ENCODE assay signal across 14 cellular contexts in genomic region chrX:37726346-37726745, GRCh38. TPM values are rescaled to one million over a fixed set of nuclear protein-coding genes. Genes with fewer than 3 reads are reported as not detected.
DNase-seq lines count a peak whose midpoint lies in the region; ATAC-seq, FAIRE-seq and TF ChIP-seq lines count a peak whose summit lies in the region.
"Had no signal": no experiment of that assay in that cellular context is flagged by ENCODE, and none has a peak within 500 bp of the region (broad histone marks: within the 10 kb centered on the region; RNA-seq: fewer than 3 reads in every experiment).

No MANE protein-coding gene starts in this region.

- intact Hi-C loops in IMR-90 (cut with micrococcal nuclease), result no loop called here
- intact Hi-C loops in gastrocnemius medialis (cut with DNase I; ENCODE audit: low total_unique reads), result no loop called here
- intact Hi-C loops in pancreas (cut with DNase I), result no loop called here

- TF ChIP-seq CTCF in IMR-90 (conservative IDR thresholded peaks at IDR 0.05; ENCODE audit: low read depth, low read length) (no peak), gastrocnemius medialis (IDR thresholded peaks at IDR 0.05 in 4 of 5, conservative IDR thresholded peaks at IDR 0.05 in 1 of 5) (no peak), pancreas (IDR thresholded peaks at IDR 0.05) (no peak)

- H3K9ac ChIP-seq in IMR-90 (ENCODE audit: low read depth, low read length), result no peak overlapping the region

- POLR2A ChIA-PET in IMR-90 (lab: Charles Lee; ENCODE audit: unreplicated experiment), result no interaction called here

- no peak for FAIRE-seq in pancreas (lab: Jason Lieb, UNC)
- FAIRE-seq: A204.1, H1 had no signal

- BruUV-seq in IMR-90 (replicated peaks; lab: Mats Ljungman, UMichigan), result no TSS peak

- H3K36me3 ChIP-seq in IMR-90 (ENCODE audit: control insufficient read depth, insufficient read depth, low read length) (no peaks in the 10 kb centered on the region), gastrocnemius medialis (no peaks in the 10 kb centered on the region), pancreas (no peaks in the 10 kb centered on the region)
- H3K36me3 ChIP-seq: BE2C, HAP-1 had no signal

- no peak for TF ChIP-seq RAD21 in IMR-90 (IDR thresholded peaks at IDR 0.05; ENCODE audit: low read length)

- no CpG with 5 or more reads among the region's 3 CpGs for WGBS in IMR-90 (ENCODE audit: extremely low coverage in 2 of 2, insufficient read length in 1 of 2), 2 experiments
- WGBS in pancreas, 2 donors, result 72 to 78% methylated on average over 3 of the region's 3 CpGs

- no peak overlapping the region for H3K14ac ChIP-seq in IMR-90 (replicated peaks; ENCODE audit: low read depth, low read length)

- DNase-seq in IMR-90 (no peak), fibroblast of gingiva (ENCODE audit: low read depth) (peak; percentile 20), gastrocnemius medialis (no peak), occipital lobe (lab: John Stamatoyannopoulos, UW) (no peak), pancreas (no peak)
- DNase-seq: ACHN; BE2C; CD4-positive, alpha-beta memory T cell; DMS79 treated with DMSO at 0.1 percent for 48 hours; GF-D8 had no signal

- ATAC-seq in IMR-90 (ENCODE audit: low read depth) (0 out of 2 replicates have a peak, but pooled peaks have one; percentile 14), gastrocnemius medialis (peak; percentile 64 to 77), GM19023 (IDR thresholded peaks at IDR 0.05; ENCODE audit: unreplicated experiment) (no peak), pancreas (no peak)

- no peak overlapping the region for H3K27ac ChIP-seq in IMR-90 (ENCODE audit: insufficient read depth, low read length)
- H3K27ac ChIP-seq in gastrocnemius medialis, result no peak overlapping the region
- H3K27ac ChIP-seq in pancreas, result no peak overlapping the region

- no peak for TF ChIP-seq POLR2A in IMR-90 (IDR thresholded peaks at IDR 0.05; ENCODE audit: low read depth, low read length)
- TF ChIP-seq POLR2A in gastrocnemius medialis (IDR thresholded peaks at IDR 0.05), result no peak

- no peak overlapping the region for H4K91ac ChIP-seq in IMR-90 (ENCODE audit: insufficient read depth, low read depth, low read length)

- H3K23ac ChIP-seq in IMR-90 (ENCODE audit: low read depth, low read length), result no peak overlapping the region

- H3K79me1 ChIP-seq in IMR-90 (ENCODE audit: low read depth in 1 of 2, low read length in 2 of 2), result no peaks in the 10 kb centered on the region

- no peak overlapping the region for H2BK15ac ChIP-seq in IMR-90 (ENCODE audit: low read depth, low read length)

- H3K4me1 ChIP-seq in IMR-90 (ENCODE audit: control insufficient read depth, insufficient read depth, low read length), result no peaks in the 10 kb centered on the region
- peaks cover 10 to 12% of the 10 kb centered on the region in 2 donors for H3K4me1 ChIP-seq in gastrocnemius medialis
- H3K4me1 ChIP-seq in pancreas, result no peaks in the 10 kb centered on the region
- H3K4me1 ChIP-seq: BE2C, HAP-1 had no signal

- no peak overlapping the region for H4K5ac ChIP-seq in IMR-90 (ENCODE audit: low read depth, low read length)

- H3K27me3 ChIP-seq in IMR-90 (ENCODE audit: control insufficient read depth, insufficient read depth, low read length) (no peaks in the 10 kb centered on the region; the same call in 1 of the 2 replicates), gastrocnemius medialis (no peaks in the 10 kb centered on the region), pancreas (peaks cover 0 to 6% (median 0%) of the 10 kb centered on the region in 4 donors)
- H3K27me3 ChIP-seq: BE2C had no signal

- no peak overlapping the region for H3K4ac ChIP-seq in IMR-90 (ENCODE audit: low read depth, low read length)

- no peak overlapping the region for H2AFZ ChIP-seq in IMR-90 (replicated peaks; ENCODE audit: low read length, poor library complexity)

- H4K20me1 ChIP-seq in IMR-90 (ENCODE audit: insufficient read depth, low read length), result no peaks in the 10 kb centered on the region

- no peak overlapping the region for H3K56ac ChIP-seq in IMR-90 (ENCODE audit: extremely low read depth, insufficient read depth, low read length)

- H2BK120ac ChIP-seq in IMR-90 (ENCODE audit: low read depth, low read length), result no peak overlapping the region

- dilution Hi-C loops in IMR-90 (cut with HindIII; ENCODE audit: low sequenced_read_pairs, unreplicated experiment), result no loop called here

- no peaks in the 10 kb centered on the region for H3K9me1 ChIP-seq in IMR-90 (ENCODE audit: insufficient read depth, low read length)

- in situ Hi-C loops in IMR-90 (cut with MboI; ENCODE audit: low sequenced_read_pairs) (no loop called here), gastrocnemius medialis (cut with MboI; ENCODE audit: low sequenced_read_pairs in 4 of 4) (no loop called here)

- no peak overlapping the region for H2AK5ac ChIP-seq in IMR-90 (ENCODE audit: low read depth, low read length)

- H3K9me3 ChIP-seq in IMR-90 (ENCODE audit: control insufficient read depth, insufficient read depth, low read length) (no peaks in the 10 kb centered on the region), gastrocnemius medialis (no peaks in the 10 kb centered on the region), pancreas (no peaks in the 10 kb centered on the region)
- H3K9me3 ChIP-seq: BE2C, HAP-1 had no signal

- no peak overlapping the region for H2BK5ac ChIP-seq in IMR-90 (ENCODE audit: low read depth, low read length, poor library complexity, severe bottlenecking)

- H3K4me3 ChIP-seq in IMR-90 (ENCODE audit: insufficient read depth, low read depth, low read length) (no peak overlapping the region), gastrocnemius medialis (no peak overlapping the region), pancreas (no peak overlapping the region)
- H3K4me3 ChIP-seq: HAP-1 had no signal

- no peak overlapping the region for H4K8ac ChIP-seq in IMR-90 (ENCODE audit: low read depth in 2 of 2, low read length in 2 of 2)

- no peak overlapping the region for H3K18ac ChIP-seq in IMR-90 (ENCODE audit: low read depth, low read length)

- no peak overlapping the region for H3K4me2 ChIP-seq in IMR-90 (ENCODE audit: low read depth, low read length)

- CTCF ChIA-PET in IMR-90 (lab: Yijun Ruan, JAX), result no interaction called here

- no peak overlapping the region for H2AK9ac ChIP-seq in IMR-90 (replicated peaks; ENCODE audit: low read depth, low read length, poor library complexity)

- H2BK20ac ChIP-seq in IMR-90 (ENCODE audit: low read depth, low read length), result no peak overlapping the region

TF ChIP-seq in IMR-90, 13 proteins besides CTCF, POLR2A, EP300 and RAD21:
- TF ChIP-seq ELK1 (IDR thresholded peaks at IDR 0.05; ENCODE audit: borderline replicate concordance, low read depth, low read length) (no peak), MAFK (IDR thresholded peaks at IDR 0.05; ENCODE audit: low read depth, low read length) (no peak), CEBPB (IDR thresholded peaks at IDR 0.05; ENCODE audit: low read depth, low read length) (no peak), CHD1 (IDR thresholded peaks at IDR 0.05; ENCODE audit: low read depth, low read length) (no peak), MAZ (IDR thresholded peaks at IDR 0.05; ENCODE audit: borderline replicate concordance, low read depth, low read length) (no peak), NFE2L2 (IDR thresholded peaks at IDR 0.05; ENCODE audit: low read depth, low read length) (no peak)

RNA-seq across cellular contexts. Expression of gene XK, which starts 40.8 kb away (rescaled TPM):
- total RNA-seq in IMR-90 (2012; rRNA removed), result under 0.01 TPM in 2 replicates
- polyA plus RNA-seq in IMR-90 (2012; rRNA removed), result 0.02 and 0.03 TPM in 2 replicates
- 0.01 and 0.08 TPM in 2 replicates for polyA plus RNA-seq in IMR-90 (2012; cell fraction: cytosol; rRNA removed)
- polyA plus RNA-seq in IMR-90 (2012; cell fraction: nucleus; rRNA removed; ENCODE audit: low replicate concordance), result 0.01 TPM in 1 of 2 replicates, not detected in the other
- 1 to 10 TPM; 2.8 to 8.8 (median 5.1) TPM for total RNA-seq in gastrocnemius medialis
- total RNA-seq in occipital lobe, result 3.3 TPM
- total RNA-seq in pancreas, result 1 to 10 TPM; 3.1 to 5.4 (median 4.1) TPM
- 1 to 10 TPM; 1.2 to 1.3 TPM for polyA plus RNA-seq in pancreas
- total RNA-seq: CD4-positive, alpha-beta memory T cell had no signal
- polyA plus RNA-seq: CD4-positive, alpha-beta memory T cell had no signal

RNA-seq across cellular contexts. Expression of gene CYBB, which starts 53.5 kb away (rescaled TPM):
- not detected in 2 replicates for total RNA-seq in IMR-90 (2012; rRNA removed)
- polyA plus RNA-seq in IMR-90 (2012; rRNA removed), result not detected in 2 replicates
- polyA plus RNA-seq in IMR-90 (2012; cell fraction: cytosol; rRNA removed), result not detected in 2 replicates
- polyA plus RNA-seq in IMR-90 (2012; cell fraction: nucleus; rRNA removed; ENCODE audit: low replicate concordance), result 0.08 TPM in 1 of 2 replicates, not detected in the other
- total RNA-seq in gastrocnemius medialis, result 1 to 10 TPM; 1.8 to 6.7 (median 5.1) TPM
- total RNA-seq in occipital lobe, result 16.4 TPM
- 10 to 100 TPM in 3 of 6 donors, 1 to 10 TPM in 3; 1.5 to 38.3 (median 7.6) TPM for total RNA-seq in pancreas
- polyA plus RNA-seq in pancreas, result 1 to 10 TPM in 1 of 2 donors, under 1 TPM in 1; 0.80 to 1.1 TPM

Comparison
In these comparisons a context has a peak if more than half of its experiments do, and no peak if none do; other contexts are left out.
1. ATAC-seq: peak in IMR-90 (single experiment) and gastrocnemius medialis (2 of 2); none in GM19023 (single experiment) and pancreas (0 of 4).